Comparison of ENCODE assay signal across 8 cellular contexts in genomic region chr12:71947645-71948105, GRCh38. TPM values are rescaled to one million over a fixed set of nuclear protein-coding genes. Genes with fewer than 3 reads are reported as not detected.
A peak's percentile ranks its signal among the peaks of the same experiment; 100 is the strongest.
DNase-seq lines count a peak whose midpoint lies in the region; ATAC-seq and TF ChIP-seq lines count a peak whose summit lies in the region.

No MANE protein-coding gene starts in this region.

- POLR2A ChIA-PET in AG04450 (lab: Yijun Ruan, JAX) = interaction anchor here (0.6 kb wide), 1 partner anchor 54 kb away, joined by 3 read pairs; no protein-coding TSS in a partner anchor

- H3K4me1 ChIP-seq in RWPE2 (ENCODE audit: insufficient read depth, poor library complexity, severe bottlenecking) = no peaks in the 10 kb centered on the region

- no peaks in the 10 kb centered on the region for H3K36me3 Mint-ChIP-seq in activated T-cell treated with anti-CD3 and anti-CD28 coated beads, Interleukin-2, amount 50 U/mL, for 24 hours (ENCODE audit: low read depth)

- H3K27me3 Mint-ChIP-seq in activated T-cell treated with anti-CD3 and anti-CD28 coated beads, Interleukin-2, amount 50 U/mL, for 24 hours = peaks cover 51% of the 10 kb centered on the region

- no peaks in the 10 kb centered on the region for H3K36me3 ChIP-seq in RWPE2 (ENCODE audit: low read depth)

- CTCF ChIA-PET in AG04450 (lab: Charles Lee) = interaction anchor here (0.7 to 1.0 kb wide), 2 partner anchors 7 to 168 kb away, joined by 3 to 4 read pairs; no protein-coding TSS in a partner anchor

- H3K4me3 ChIP-seq in AG04450 (ENCODE audit: low read depth, low read length) (no peak overlapping the region), RWPE2 (ENCODE audit: severe bottlenecking) (no peak overlapping the region)

- ATAC-seq in RWPE2 (ENCODE audit: low read depth) (peak; percentile 71; the same call in 2 of the 3 replicates), GM21576 (IDR thresholded peaks at IDR 0.05; ENCODE audit: unreplicated experiment) (no peak), HG03565 (IDR thresholded peaks at IDR 0.05; ENCODE audit: unreplicated experiment) (no peak)

- no peak overlapping the region for H3K27ac Mint-ChIP-seq in activated T-cell treated with anti-CD3 and anti-CD28 coated beads, Interleukin-2, amount 50 U/mL, for 24 hours

- H3K27ac ChIP-seq in AG04450 (ENCODE audit: low read depth, low read length) = no peak overlapping the region
- no peak overlapping the region for H3K27ac ChIP-seq in RWPE2 (ENCODE audit: poor library complexity, severe bottlenecking)

- DNase-seq in AG04450 (ENCODE audit: low read depth, low spot score) (peak; percentile 46), NCI-H1048 (lab: John Stamatoyannopoulos, UW) (peak; percentile 90), RWPE2 (ENCODE audit: low spot score) (no peak), iPS DF 19.7 (ENCODE audit: low read depth, low spot score) (peak; percentile 97), SW 1271 (lab: John Stamatoyannopoulos, UW) (no peak)
- no peak for DNase-seq in activated T-cell treated with anti-CD3 and anti-CD28 coated beads, Interleukin-2, amount 50 U/mL, for 24 hours

- TF ChIP-seq CTCF in AG04450 (IDR thresholded peaks at IDR 0.05; ENCODE audit: low read depth, low read length) (no peak), RWPE2 (IDR thresholded peaks at IDR 0.05; ENCODE audit: poor library complexity, severe bottlenecking) (no peak)

- H3K9me3 ChIP-seq in AG04450 (ENCODE audit: control insufficient read depth, insufficient read depth, low read length) (no peaks in the 10 kb centered on the region), RWPE2 (ENCODE audit: severe bottlenecking) (no peaks in the 10 kb centered on the region)

- peaks cover 4% of the 10 kb centered on the region for H3K4me1 Mint-ChIP-seq in activated T-cell treated with anti-CD3 and anti-CD28 coated beads, Interleukin-2, amount 50 U/mL, for 24 hours (ENCODE audit: low read depth)

- H3K9me3 Mint-ChIP-seq in activated T-cell treated with anti-CD3 and anti-CD28 coated beads, Interleukin-2, amount 50 U/mL, for 24 hours = no peaks in the 10 kb centered on the region

- H3K27me3 ChIP-seq in AG04450 (ENCODE audit: control insufficient read depth, insufficient read depth, low read length) = no peaks in the 10 kb centered on the region
- H3K27me3 ChIP-seq in RWPE2 (ENCODE audit: insufficient read depth, poor library complexity, severe bottlenecking) = peaks cover 5% of the 10 kb centered on the region

- H3K4me3 Mint-ChIP-seq in activated T-cell treated with anti-CD3 and anti-CD28 coated beads, Interleukin-2, amount 50 U/mL, for 24 hours = no peak overlapping the region

RNA-seq across cellular contexts. Expression of gene TPH2, which starts 9.0 kb away (rescaled TPM):
- polyA plus RNA-seq in AG04450 (2011; rRNA removed) = 0.04 TPM in 1 of 2 replicates, not detected in the other
- 0.26 TPM in 1 of 2 replicates, not detected in the other for polyA minus RNA-seq in AG04450 (2011; rRNA and poly(A)+ RNA removed)

Comparison
In these comparisons a context has a peak if more than half of its experiments do, and no peak if none do; other contexts are left out.
1. DNase-seq: peak in AG04450 (single experiment), NCI-H1048 (single experiment) and iPS DF 19.7 (single experiment); none in RWPE2 (single experiment), SW 1271 (0 of 2) and activated T-cell treated with anti-CD3 and anti-CD28 coated beads, Interleukin-2, amount 50 U/mL, for 24 hours (single experiment).